In the genomic region with DNA sequence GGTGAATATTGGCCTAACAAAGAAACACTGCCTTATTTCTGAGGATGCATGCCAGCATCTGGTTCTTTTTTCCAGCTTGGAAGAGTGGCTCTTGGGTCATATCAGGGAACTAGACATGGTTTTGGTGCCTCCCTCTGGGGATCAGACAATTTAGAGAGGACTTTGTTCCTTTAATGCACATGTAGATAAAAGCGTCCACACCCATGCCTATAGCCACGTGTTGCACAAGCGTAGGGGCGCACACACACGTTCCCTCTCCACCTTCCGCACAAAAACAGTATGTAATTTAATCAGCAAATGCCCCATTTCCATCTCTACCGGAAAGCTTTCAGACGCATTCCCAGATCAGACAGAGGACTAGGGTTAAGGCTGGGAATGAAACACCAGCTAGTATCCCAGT, we compare ENCODE assay signal across 26 cellular contexts.
A peak's percentile ranks its signal among the peaks of the same experiment; 100 is the strongest.
DNase-seq lines count a peak whose midpoint lies in the region; ATAC-seq, FAIRE-seq and TF ChIP-seq lines count a peak whose summit lies in the region.
"Had no signal": no experiment of that assay in that cellular context is flagged by ENCODE, and none has a peak within 500 bp of the region (broad histone marks: within the 10 kb centered on the region; RNA-seq: fewer than 3 reads in every experiment).

No MANE protein-coding gene starts in this region.

- WGBS in HepG2 (ENCODE audit: low lambda C conversion rate), result 23% methylated on average over 8 of the region's 8 CpGs
- WGBS in right lobe of liver (ENCODE audit: insufficient coverage, low coverage, low lambda C conversion rate, missing lambda C conversion rate), result 88% methylated on average over 8 of the region's 8 CpGs

- ATAC-seq in HepG2, result no peak
- no peak for ATAC-seq in right lobe of liver
- no peak for ATAC-seq in stimulated activated memory B cell treated with anti-CD40 and anti-IgM and Interleukin-4, amounts not matched to agents 10 μg/mL and 1 μg/mL and 100 μg/mL, for 72 hours
- ATAC-seq in GM19395 (IDR thresholded peaks at IDR 0.05; ENCODE audit: unreplicated experiment), result no peak
- ATAC-seq: CD8-positive, alpha-beta T cell had no signal

- H3K9me3 ChIP-seq in HepG2 (ENCODE audit: low read length) (no peaks in the 10 kb centered on the region), right lobe of liver (no peaks in the 10 kb centered on the region), colonic mucosa (no peaks in the 10 kb centered on the region)
- H3K9me3 ChIP-seq: BLaER1, HAP-1 had no signal

- no peak overlapping the region for H3K4me2 ChIP-seq in HepG2 (ENCODE audit: low read depth, low read length)
- H3K4me2 ChIP-seq: BLaER1 had no signal

- H3K27ac Mint-ChIP-seq in osteocyte (ENCODE audit: unreplicated experiment), result no peak overlapping the region
- H3K27ac Mint-ChIP-seq in stimulated activated memory B cell treated with anti-CD40 and anti-IgM and Interleukin-4, amounts not matched to agents 10 μg/mL and 1 μg/mL and 100 μg/mL, for 72 hours, result no peak overlapping the region
- H3K27ac Mint-ChIP-seq: B cell; CD8-positive, alpha-beta T cell; HFFc6 had no signal

- no peaks in the 10 kb centered on the region for H3K4me1 Mint-ChIP-seq in osteocyte (ENCODE audit: unreplicated experiment)
- no peaks in the 10 kb centered on the region for H3K4me1 Mint-ChIP-seq in stimulated activated memory B cell treated with anti-CD40 and anti-IgM and Interleukin-4, amounts not matched to agents 10 μg/mL and 1 μg/mL and 100 μg/mL, for 72 hours
- H3K4me1 Mint-ChIP-seq: B cell; CD4-positive, CD25-positive, alpha-beta regulatory T cell had no signal

- H3K4me3 Mint-ChIP-seq in osteocyte (ENCODE audit: unreplicated experiment), result no peak overlapping the region
- no peak overlapping the region for H3K4me3 Mint-ChIP-seq in stimulated activated memory B cell treated with anti-CD40 and anti-IgM and Interleukin-4, amounts not matched to agents 10 μg/mL and 1 μg/mL and 100 μg/mL, for 72 hours
- H3K4me3 Mint-ChIP-seq: B cell; CD4-positive, CD25-positive, alpha-beta regulatory T cell; CD8-positive, alpha-beta T cell; HFFc6 had no signal

- TF ChIP-seq POLR2A in HepG2 (IDR thresholded peaks at IDR 0.05; ENCODE audit: insufficient read depth in 1 of 2, low read depth in 2 of 2, low read length in 2 of 2), result no peak
- no peak for TF ChIP-seq POLR2A in right lobe of liver (IDR thresholded peaks at IDR 0.05)
- no peak for TF ChIP-seq POLR2A in erythroblast (IDR thresholded peaks at IDR 0.05; ENCODE audit: low read length)

- CTCF ChIA-PET in HepG2 (lab: Yijun Ruan, JAX; ENCODE audit: low intra/inter-chr PET ratio, low total read pairs), result no interaction called here

- TF ChIP-seq CTCF in HepG2 (CRISPR knock-in tag; IDR thresholded peaks at IDR 0.05), result no peak
- no peak for TF ChIP-seq CTCF in right lobe of liver (IDR thresholded peaks at IDR 0.05)
- TF ChIP-seq CTCF in colonic mucosa (IDR thresholded peaks at IDR 0.05), result no peak
- TF ChIP-seq CTCF in osteocyte (IDR thresholded peaks at IDR 0.05), result no peak

- no peaks in the 10 kb centered on the region for H3K9me3 Mint-ChIP-seq in osteocyte (ENCODE audit: unreplicated experiment)
- H3K9me3 Mint-ChIP-seq in stimulated activated memory B cell treated with anti-CD40 and anti-IgM and Interleukin-4, amounts not matched to agents 10 μg/mL and 1 μg/mL and 100 μg/mL, for 72 hours, result no peaks in the 10 kb centered on the region
- H3K9me3 Mint-ChIP-seq: CD8-positive, alpha-beta T cell; HFFc6 had no signal

- TF ChIP-seq RAD21 in HepG2 (CRISPR knock-in tag; IDR thresholded peaks at IDR 0.05), result no peak

- H3K79me2 ChIP-seq in HepG2 (ENCODE audit: insufficient read depth, low read length), result no peaks in the 10 kb centered on the region

- H4K20me1 ChIP-seq in HepG2 (ENCODE audit: insufficient read depth, low read length), result no peaks in the 10 kb centered on the region
- H4K20me1 ChIP-seq: BLaER1 had no signal

- TF ChIP-seq EP300 in HepG2 (IDR thresholded peaks at IDR 0.05; ENCODE audit: low read depth in 2 of 2, low read length in 2 of 2) (no peak), HepG2 (CRISPR knock-in tag; IDR thresholded peaks at IDR 0.05; ENCODE audit: borderline replicate concordance) (no peak)

- no peak overlapping the region for H3K4me3 ChIP-seq in HepG2 (replicated peaks in 1 of 3; ENCODE audit: insufficient read depth in 1 of 3, low read depth in 2 of 3, low read length in 3 of 3)
- H3K4me3 ChIP-seq in right lobe of liver, result no peak overlapping the region
- no peak overlapping the region for H3K4me3 ChIP-seq in colonic mucosa
- H3K4me3 ChIP-seq: BLaER1, HAP-1 had no signal

- H3K4me1 ChIP-seq in HepG2 (ENCODE audit: insufficient read depth, low read length) (peaks cover 10% of the 10 kb centered on the region), right lobe of liver (peaks cover 0 to 2% (median 0%) of the 10 kb centered on the region in 4 donors), colonic mucosa (no peaks in the 10 kb centered on the region)
- H3K4me1 ChIP-seq: BLaER1 had no signal

- intact Hi-C loops in HepG2 (cut with micrococcal nuclease; ENCODE audit: unreplicated experiment), result no loop called here
- intact Hi-C loops in right lobe of liver (cut with DNase I), result no loop called here
- intact Hi-C loops in colonic mucosa (cut with DNase I), result no loop called here

- FAIRE-seq in HepG2 (lab: Jason Lieb, UNC), result no peak
- FAIRE-seq: A204.1, D721Med, GM12891, GM18507, H54 had no signal

- H2AFZ ChIP-seq in HepG2 (ENCODE audit: low read length), result no peak overlapping the region

- H3K27me3 Mint-ChIP-seq in osteocyte (ENCODE audit: unreplicated experiment), result peaks cover 21% of the 10 kb centered on the region
- H3K27me3 Mint-ChIP-seq in stimulated activated memory B cell treated with anti-CD40 and anti-IgM and Interleukin-4, amounts not matched to agents 10 μg/mL and 1 μg/mL and 100 μg/mL, for 72 hours, result peaks cover 31% of the 10 kb centered on the region

- H3K9ac ChIP-seq in HepG2 (ENCODE audit: insufficient read depth, low read depth, low read length), result no peak overlapping the region
- H3K9ac ChIP-seq in colonic mucosa (ENCODE audit: low read depth in 2 of 2, low read length in 2 of 2), result no peak overlapping the region
- H3K9ac ChIP-seq: BLaER1 had no signal

- H3K27me3 ChIP-seq in HepG2 (ENCODE audit: control insufficient read depth in 1 of 2, insufficient read depth in 2 of 2, low read length in 2 of 2) (peaks cover 0 to 6% of the 10 kb centered on the region in 2 experiments; a peak in 1 of 5 replicates), right lobe of liver (no peaks in the 10 kb centered on the region), colonic mucosa (no peaks in the 10 kb centered on the region)
- H3K27me3 ChIP-seq: BLaER1 had no signal

- no TSS peak for BruUV-seq in HepG2 (replicated peaks; lab: Mats Ljungman, UMichigan)

- H3K36me3 ChIP-seq in HepG2 (replicated peaks in 1 of 2; ENCODE audit: control insufficient read depth in 1 of 2, insufficient read depth in 2 of 2, low read length in 2 of 2), result no peaks in the 10 kb centered on the region
- H3K36me3 ChIP-seq in right lobe of liver, result no peaks in the 10 kb centered on the region
- H3K36me3 ChIP-seq in colonic mucosa, result no peaks in the 10 kb centered on the region
- H3K36me3 ChIP-seq: BLaER1, HAP-1 had no signal

- in situ Hi-C loops in HepG2 (cut with HindIII; ENCODE audit: extremely low pct_ligation_motif_present, low pct_unique_long_range_greater_than_20kb), result no loop called here

- no peak for DNase-seq in HepG2 (ENCODE audit: low spot score)
- no peak for DNase-seq in right lobe of liver
- peak; percentile 63 for DNase-seq in colonic mucosa
- peak; percentile 42 for DNase-seq in osteocyte (ENCODE audit: extremely low spot score, unreplicated experiment)
- no peak for DNase-seq in COLO668 (lab: John Stamatoyannopoulos, UW; ENCODE audit: unreplicated experiment)
- DNase-seq in erythroblast (lab: John Stamatoyannopoulos, UW), result no peak
- DNase-seq: CD4-positive, CD25-positive, alpha-beta regulatory T cell; CD8-positive, alpha-beta T cell; DMS 273 treated with DMSO at 0.1 percent for 48 hours; DMS53; DMS79 treated with DMSO at 0.1 percent for 48 hours; GF-D8; GOT3; HFFc6 had no signal

- H3K36me3 Mint-ChIP-seq in osteocyte (ENCODE audit: unreplicated experiment), result no peaks in the 10 kb centered on the region
- H3K36me3 Mint-ChIP-seq in stimulated activated memory B cell treated with anti-CD40 and anti-IgM and Interleukin-4, amounts not matched to agents 10 μg/mL and 1 μg/mL and 100 μg/mL, for 72 hours, result no peaks in the 10 kb centered on the region
- H3K36me3 Mint-ChIP-seq: CD4-positive, CD25-positive, alpha-beta regulatory T cell; CD8-positive, alpha-beta T cell had no signal

- POLR2A ChIA-PET in HepG2 (lab: Yijun Ruan, JAX), result no interaction called here

- H3K27ac ChIP-seq in HepG2 (ENCODE audit: extremely low read length, insufficient read depth, low read length), result no peak overlapping the region
- H3K27ac ChIP-seq in right lobe of liver, result no peak overlapping the region
- no peak overlapping the region for H3K27ac ChIP-seq in colonic mucosa
- H3K27ac ChIP-seq: 22Rv1, BLaER1, C4-2B had no signal

TF ChIP-seq in HepG2, 621 proteins besides CTCF, POLR2A, EP300 and RAD21 (continues in another document):
- TF ChIP-seq RBM22 (optimal IDR thresholded peaks at IDR 0.05; ENCODE audit: low read length) (no peak), BHLHE40 (IDR thresholded peaks at IDR 0.05; ENCODE audit: low read length) (no peak), KAT7 (CRISPR knock-in tag; IDR thresholded peaks at IDR 0.05; ENCODE audit: borderline replicate concordance) (no peak), MYC (CRISPR knock-in tag; IDR thresholded peaks at IDR 0.05; ENCODE audit: borderline replicate concordance) (no peak), ZNF570 (CRISPR knock-in tag; IDR thresholded peaks at IDR 0.05; ENCODE audit: borderline replicate concordance) (no peak), PCBP2 (optimal IDR thresholded peaks at IDR 0.05; ENCODE audit: low read depth, low read length, poor library complexity, severe bottlenecking) (no peak)
- TF ChIP-seq, protein P1, sequence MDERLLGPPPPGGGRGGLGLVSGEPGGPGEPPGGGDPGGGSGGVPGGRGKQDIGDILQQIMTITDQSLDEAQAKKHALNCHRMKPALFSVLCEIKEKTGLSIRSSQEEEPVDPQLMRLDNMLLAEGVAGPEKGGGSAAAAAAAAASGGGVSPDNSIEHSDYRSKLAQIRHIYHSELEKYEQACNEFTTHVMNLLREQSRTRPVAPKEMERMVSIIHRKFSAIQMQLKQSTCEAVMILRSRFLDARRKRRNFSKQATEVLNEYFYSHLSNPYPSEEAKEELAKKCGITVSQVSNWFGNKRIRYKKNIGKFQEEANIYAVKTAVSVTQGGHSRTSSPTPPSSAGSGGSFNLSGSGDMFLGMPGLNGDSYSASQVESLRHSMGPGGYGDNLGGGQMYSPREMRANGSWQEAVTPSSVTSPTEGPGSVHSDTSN (CRISPR knock-in tag; IDR thresholded peaks at IDR 0.05), result no peak

Comparison
In these comparisons a context has a peak if more than half of its experiments do, and no peak if none do; other contexts are left out.
1. DNase-seq: peak in colonic mucosa (single experiment) and osteocyte (single experiment); none in HepG2 (single experiment), right lobe of liver (0 of 3), COLO668 (single experiment) and erythroblast (0 of 2).